Comparison of ENCODE assay signal across 42 cellular contexts in the genomic region with DNA sequence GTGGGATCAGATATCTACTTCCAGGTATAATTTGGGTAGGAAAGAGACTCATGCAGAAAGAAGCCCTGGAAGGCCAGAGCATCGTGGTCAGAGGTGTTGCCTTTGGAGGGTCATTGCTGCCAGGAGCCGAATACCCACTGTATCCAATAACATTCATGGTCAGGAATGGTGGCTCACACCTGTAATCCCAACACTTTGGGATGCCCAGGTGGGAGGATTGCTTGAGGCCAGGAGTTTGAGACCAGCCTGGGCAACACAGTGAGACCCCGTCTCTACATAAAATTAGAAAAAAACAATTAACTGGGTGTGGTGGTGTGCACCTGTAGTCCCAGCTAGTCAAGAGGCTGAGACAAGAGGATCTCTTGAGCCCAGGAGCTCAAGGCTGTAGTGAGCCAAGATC. TPM values are rescaled to one million over a fixed set of nuclear protein-coding genes. Genes with fewer than 3 reads are reported as not detected.
"Had no signal": no experiment of that assay in that cellular context is flagged by ENCODE, and none has a peak within 500 bp of the region (broad histone marks: within the 10 kb centered on the region; RNA-seq: fewer than 3 reads in every experiment).

No MANE protein-coding gene starts in this region.

- H3K27ac Mint-ChIP-seq: activated naive CD4-positive, alpha-beta T cell treated with anti-CD3 and anti-CD28 coated beads for 36 hours; activated naive CD4-positive, alpha-beta T cell treated with anti-CD3 and anti-CD28 coated beads, Interleukin-2, amount 10 ng/mL, durations not matched to agents 7 days and 5 days; activated naive CD4-positive, alpha-beta T cell treated with anti-CD3 and anti-CD28 coated beads, Interleukin-2, amount 50 U/mL, for 24 hours; activated naive CD4-positive, alpha-beta T cell treated with anti-CD3 and anti-CD28 coated beads, Interleukin-2, amount 50 U/mL, for 72 hours; activated naive CD8-positive, alpha-beta T cell; activated naive CD8-positive, alpha-beta T cell treated with anti-CD3 and anti-CD28 coated beads for 36 hours; activated naive CD8-positive, alpha-beta T cell treated with anti-CD3 and anti-CD28 coated beads, Interleukin-2, amount 10 ng/mL, durations not matched to agents 7 days and 5 days; activated naive CD8-positive, alpha-beta T cell treated with anti-CD3 and anti-CD28 coated beads, Interleukin-2, amount 50 U/mL, for 24 hours; activated T-cell treated with anti-CD3 and anti-CD28 coated beads, Interleukin-2, amount 50 U/mL, for 24 hours; activated T-cell treated with anti-CD3 and anti-CD28 coated beads, Interleukin-2, amount 50 U/mL, for 72 hours; activated T-helper 1 cell treated with anti-CD3 and anti-CD28 coated beads, Interleukin-12 subunit alpha, Interleukin-12 subunit beta, Interleukin-2, Interleukin-4 antibody, amounts not matched to agents 30 ng/mL and 10 ng/mL and 1 ng/mL, durations not matched to agents 14 hours and 24 hours and 36 hours; activated T-helper 17 cell treated with anti-CD3 and anti-CD28 coated beads, Interleukin-2, amount 50 U/mL, for 72 hours; activated T-helper 2 cell treated with anti-CD3 and anti-CD28 coated beads, Interferon-gamma antibody, Interleukin-2, Interleukin-4, amounts not matched to agents 10 μg/mL and 5 μg/mL and 100 μg/mL, durations not matched to agents 14 hours and 24 hours and 36 hours; brain had no signal

- H3K27ac ChIP-seq: adrenal gland, ascending aorta, body of pancreas, brain microvascular endothelial cell, breast epithelium, cardiac muscle cell had no signal

- H3K36me3 ChIP-seq: adrenal gland, brain microvascular endothelial cell, breast epithelium, cardiac muscle cell had no signal

- H3K9me3 Mint-ChIP-seq: activated naive CD4-positive, alpha-beta T cell treated with anti-CD3 and anti-CD28 coated beads for 36 hours; activated naive CD4-positive, alpha-beta T cell treated with anti-CD3 and anti-CD28 coated beads, Interleukin-2, amount 10 ng/mL, durations not matched to agents 7 days and 5 days; activated naive CD4-positive, alpha-beta T cell treated with anti-CD3 and anti-CD28 coated beads, Interleukin-2, amount 50 U/mL, for 24 hours; activated naive CD4-positive, alpha-beta T cell treated with anti-CD3 and anti-CD28 coated beads, Interleukin-2, amount 50 U/mL, for 72 hours; activated naive CD8-positive, alpha-beta T cell treated with anti-CD3 and anti-CD28 coated beads for 36 hours; activated naive CD8-positive, alpha-beta T cell treated with anti-CD3 and anti-CD28 coated beads, Interleukin-2, amount 10 ng/mL, durations not matched to agents 7 days and 5 days; activated naive CD8-positive, alpha-beta T cell treated with anti-CD3 and anti-CD28 coated beads, Interleukin-2, amount 50 U/mL, for 24 hours; activated T-cell treated with anti-CD3 and anti-CD28 coated beads, Interleukin-2, amount 50 U/mL, for 24 hours; activated T-cell treated with anti-CD3 and anti-CD28 coated beads, Interleukin-2, amount 50 U/mL, for 4 hours; activated T-cell treated with anti-CD3 and anti-CD28 coated beads, Interleukin-2, amount 50 U/mL, for 72 hours; activated T-helper 1 cell treated with anti-CD3 and anti-CD28 coated beads, Interleukin-12 subunit alpha, Interleukin-12 subunit beta, Interleukin-2, Interleukin-4 antibody, amounts not matched to agents 30 ng/mL and 10 ng/mL and 1 ng/mL, durations not matched to agents 14 hours and 24 hours and 36 hours; activated T-helper 17 cell treated with anti-CD3 and anti-CD28 coated beads, Interleukin-2, amount 50 U/mL, for 72 hours; activated T-helper 2 cell treated with anti-CD3 and anti-CD28 coated beads, Interferon-gamma antibody, Interleukin-2, Interleukin-4, amounts not matched to agents 10 μg/mL and 5 μg/mL and 100 μg/mL, durations not matched to agents 14 hours and 24 hours and 36 hours; central memory CD8-positive, alpha-beta T cell had no signal

- H3K4me1 ChIP-seq: adrenal gland, ascending aorta, breast epithelium had no signal

- ATAC-seq: activated naive CD4-positive, alpha-beta T cell treated with anti-CD3 and anti-CD28 coated beads, Interleukin-2, amount 50 U/mL, for 72 hours; activated naive CD8-positive, alpha-beta T cell treated with anti-CD3 and anti-CD28 coated beads, Interleukin-2, amount 50 U/mL, for 24 hours; activated T-cell treated with anti-CD3 and anti-CD28 coated beads, Interleukin-2, amount 50 U/mL, for 4 hours; activated T-cell treated with anti-CD3 and anti-CD28 coated beads, Interleukin-2, amount 50 U/mL, for 72 hours; activated T-helper 17 cell treated with anti-CD3 and anti-CD28 coated beads, Interleukin-2, amount 50 U/mL, for 72 hours; body of pancreas had no signal

- H3K4me3 ChIP-seq: adrenal gland, ascending aorta, body of pancreas, breast epithelium, cardiac muscle cell had no signal

- H3K27me3 ChIP-seq: adrenal gland, ascending aorta, body of pancreas, brain microvascular endothelial cell, breast epithelium, cardiac muscle cell had no signal

- DNase-seq: activated effector memory CD4-positive, alpha-beta T cell treated with anti-CD3 and anti-CD28 coated beads, Interleukin-2, amount 50 U/mL, for 16 hours; activated effector memory CD4-positive, alpha-beta T cell treated with Interleukin-2 at 50 U/mL for 16 hours; activated gamma-delta T cell; activated gamma-delta T cell treated with Interleukin-2 at 50 U/mL for 16 hours; activated naive CD4-positive, alpha-beta T cell; activated naive CD4-positive, alpha-beta T cell treated with anti-CD3 and anti-CD28 coated beads for 36 hours; activated naive CD4-positive, alpha-beta T cell treated with anti-CD3 and anti-CD28 coated beads, Interleukin-2, amount 10 ng/mL, durations not matched to agents 7 days and 5 days; activated naive CD4-positive, alpha-beta T cell treated with anti-CD3 and anti-CD28 coated beads, Interleukin-2, amount 50 U/mL, for 16 hours; activated naive CD4-positive, alpha-beta T cell treated with Interleukin-2 at 50 U/mL for 16 hours; activated naive CD8-positive, alpha-beta T cell treated with anti-CD3 and anti-CD28 coated beads for 36 hours; activated naive CD8-positive, alpha-beta T cell treated with anti-CD3 and anti-CD28 coated beads, Interleukin-2, amount 10 ng/mL, durations not matched to agents 7 days and 5 days; activated naive CD8-positive, alpha-beta T cell treated with anti-CD3 and anti-CD28 coated beads, Interleukin-2, amount 50 U/mL, for 24 hours; activated T-cell treated with anti-CD3 and anti-CD28 coated beads, Interleukin-2, amount 50 U/mL, for 1 hour; activated T-cell treated with anti-CD3 and anti-CD28 coated beads, Interleukin-2, amount 50 U/mL, for 24 hours; activated T-cell treated with anti-CD3 and anti-CD28 coated beads, Interleukin-2, amount 50 U/mL, for 4 hours; activated T-cell treated with anti-CD3 and anti-CD28 coated beads, Interleukin-2, amount 50 U/mL, for 48 hours; activated T-cell treated with anti-CD3 and anti-CD28 coated beads, Interleukin-2, amount 50 U/mL, for 72 hours; adrenal gland; amniotic stem cell; amygdala; anterior cingulate cortex; aorta; body of pancreas; brain microvascular endothelial cell; caudate nucleus; central memory CD4-positive, alpha-beta T cell; cerebellar nuclear complex had no signal

- H3K9me3 ChIP-seq: adrenal gland, ascending aorta, body of pancreas, breast epithelium had no signal

- H3K4me1 Mint-ChIP-seq: activated naive CD4-positive, alpha-beta T cell treated with anti-CD3 and anti-CD28 coated beads, Interleukin-2, amount 10 ng/mL, durations not matched to agents 7 days and 5 days; activated naive CD4-positive, alpha-beta T cell treated with anti-CD3 and anti-CD28 coated beads, Interleukin-2, amount 50 U/mL, for 24 hours; activated naive CD8-positive, alpha-beta T cell treated with anti-CD3 and anti-CD28 coated beads for 36 hours; activated naive CD8-positive, alpha-beta T cell treated with anti-CD3 and anti-CD28 coated beads, Interleukin-2, amount 10 ng/mL, durations not matched to agents 7 days and 5 days; activated naive CD8-positive, alpha-beta T cell treated with anti-CD3 and anti-CD28 coated beads, Interleukin-2, amount 50 U/mL, for 24 hours; activated T-helper 17 cell treated with anti-CD3 and anti-CD28 coated beads, Interleukin-2, amount 50 U/mL, for 72 hours; brain; central memory CD8-positive, alpha-beta T cell had no signal

- H3K36me3 Mint-ChIP-seq: activated naive CD4-positive, alpha-beta T cell treated with anti-CD3 and anti-CD28 coated beads, Interleukin-2, amount 10 ng/mL, durations not matched to agents 7 days and 5 days; activated naive CD8-positive, alpha-beta T cell treated with anti-CD3 and anti-CD28 coated beads, Interleukin-2, amount 10 ng/mL, durations not matched to agents 7 days and 5 days; brain had no signal

- H3K27me3 Mint-ChIP-seq: activated naive CD4-positive, alpha-beta T cell treated with anti-CD3 and anti-CD28 coated beads, Interleukin-2, amount 50 U/mL, for 24 hours; activated naive CD8-positive, alpha-beta T cell; activated naive CD8-positive, alpha-beta T cell treated with anti-CD3 and anti-CD28 coated beads for 36 hours; activated naive CD8-positive, alpha-beta T cell treated with anti-CD3 and anti-CD28 coated beads, Interleukin-2, amount 10 ng/mL, durations not matched to agents 7 days and 5 days; activated naive CD8-positive, alpha-beta T cell treated with anti-CD3 and anti-CD28 coated beads, Interleukin-2, amount 50 U/mL, for 24 hours; activated T-cell treated with anti-CD3 and anti-CD28 coated beads, Interleukin-2, amount 50 U/mL, for 24 hours; activated T-helper 17 cell treated with anti-CD3 and anti-CD28 coated beads, Interleukin-2, amount 50 U/mL, for 72 hours had no signal

- H3K4me3 Mint-ChIP-seq: activated naive CD4-positive, alpha-beta T cell treated with anti-CD3 and anti-CD28 coated beads for 36 hours; activated naive CD4-positive, alpha-beta T cell treated with anti-CD3 and anti-CD28 coated beads, Interleukin-2, amount 10 ng/mL, durations not matched to agents 7 days and 5 days; activated naive CD4-positive, alpha-beta T cell treated with anti-CD3 and anti-CD28 coated beads, Interleukin-2, amount 50 U/mL, for 24 hours; activated naive CD8-positive, alpha-beta T cell; activated naive CD8-positive, alpha-beta T cell treated with anti-CD3 and anti-CD28 coated beads for 36 hours; activated naive CD8-positive, alpha-beta T cell treated with anti-CD3 and anti-CD28 coated beads, Interleukin-2, amount 10 ng/mL, durations not matched to agents 7 days and 5 days; activated naive CD8-positive, alpha-beta T cell treated with anti-CD3 and anti-CD28 coated beads, Interleukin-2, amount 50 U/mL, for 24 hours; activated T-cell treated with anti-CD3 and anti-CD28 coated beads, Interleukin-2, amount 50 U/mL, for 24 hours; activated T-cell treated with anti-CD3 and anti-CD28 coated beads, Interleukin-2, amount 50 U/mL, for 4 hours; activated T-cell treated with anti-CD3 and anti-CD28 coated beads, Interleukin-2, amount 50 U/mL, for 72 hours; activated T-helper 1 cell treated with anti-CD3 and anti-CD28 coated beads, Interleukin-12 subunit alpha, Interleukin-12 subunit beta, Interleukin-2, Interleukin-4 antibody, amounts not matched to agents 30 ng/mL and 10 ng/mL and 1 ng/mL, durations not matched to agents 14 hours and 24 hours and 36 hours; activated T-helper 17 cell treated with anti-CD3 and anti-CD28 coated beads, Interleukin-2, amount 50 U/mL, for 72 hours; brain; central memory CD8-positive, alpha-beta T cell had no signal

RNA-seq across cellular contexts. Expression of gene F11, which starts 10.9 kb away (rescaled TPM):
- total RNA-seq: activated naive CD4-positive, alpha-beta T cell treated with anti-CD3 and anti-CD28 coated beads for 36 hours; activated naive CD4-positive, alpha-beta T cell treated with anti-CD3 and anti-CD28 coated beads, Interleukin-2, amount 50 U/mL, for 72 hours; activated naive CD8-positive, alpha-beta T cell treated with anti-CD3 and anti-CD28 coated beads for 36 hours; activated naive CD8-positive, alpha-beta T cell treated with anti-CD3 and anti-CD28 coated beads, Interleukin-2, amount 10 ng/mL, durations not matched to agents 7 days and 5 days; activated T-cell treated with anti-CD3 and anti-CD28 coated beads, Interleukin-2, amount 50 U/mL, for 4 hours; activated T-cell treated with anti-CD3 and anti-CD28 coated beads, Interleukin-2, amount 50 U/mL, for 72 hours; activated T-helper 1 cell treated with anti-CD3 and anti-CD28 coated beads, Interleukin-12 subunit alpha, Interleukin-12 subunit beta, Interleukin-2, Interleukin-4 antibody, amounts not matched to agents 30 ng/mL and 10 ng/mL and 1 ng/mL, durations not matched to agents 14 hours and 24 hours and 36 hours; activated T-helper 17 cell treated with anti-CD3 and anti-CD28 coated beads, Interleukin-2, amount 50 U/mL, for 72 hours; activated T-helper 2 cell treated with anti-CD3 and anti-CD28 coated beads, Interferon-gamma antibody, Interleukin-2, Interleukin-4, amounts not matched to agents 10 μg/mL and 5 μg/mL and 100 μg/mL, durations not matched to agents 14 hours and 24 hours and 36 hours; ascending aorta; astrocyte; breast epithelium; bronchial epithelial cell; cardiac muscle cell; cerebellum; chondrocyte had no signal
- polyA plus RNA-seq: cardiac muscle cell had no signal

RNA-seq across cellular contexts. Expression of gene KLKB1, which starts 27.8 kb away (rescaled TPM):
- total RNA-seq: activated naive CD4-positive, alpha-beta T cell treated with anti-CD3 and anti-CD28 coated beads for 36 hours; activated naive CD8-positive, alpha-beta T cell treated with anti-CD3 and anti-CD28 coated beads for 36 hours; activated T-helper 1 cell treated with anti-CD3 and anti-CD28 coated beads, Interleukin-12 subunit alpha, Interleukin-12 subunit beta, Interleukin-2, Interleukin-4 antibody, amounts not matched to agents 30 ng/mL and 10 ng/mL and 1 ng/mL, durations not matched to agents 14 hours and 24 hours and 36 hours; activated T-helper 2 cell treated with anti-CD3 and anti-CD28 coated beads, Interferon-gamma antibody, Interleukin-2, Interleukin-4, amounts not matched to agents 10 μg/mL and 5 μg/mL and 100 μg/mL, durations not matched to agents 14 hours and 24 hours and 36 hours; ascending aorta; astrocyte; bronchial epithelial cell had no signal
- polyA plus RNA-seq: cardiac muscle cell had no signal
